18 cellular contexts compared by ENCODE assay signal in the genomic region with DNA sequence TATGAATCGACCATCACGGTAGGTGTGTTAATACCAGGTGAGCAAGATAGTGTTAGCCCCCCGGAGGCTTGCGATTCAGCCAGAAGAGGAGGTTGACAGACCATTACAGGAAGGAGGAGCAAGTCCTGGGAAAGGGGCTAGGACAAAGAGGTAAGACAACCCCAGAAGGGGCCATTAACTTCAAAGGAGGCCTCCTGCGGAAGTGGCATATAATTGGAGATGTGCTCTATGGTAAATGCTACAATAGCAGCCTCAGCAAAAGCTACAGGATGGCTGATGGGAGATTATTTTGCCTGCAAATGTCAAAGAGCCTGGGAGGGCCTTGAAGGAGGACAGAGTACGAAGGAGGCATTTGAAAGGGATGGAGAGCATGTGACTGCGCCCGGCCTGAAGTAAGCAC.
"Had no signal": no experiment of that assay in that cellular context is flagged by ENCODE, and none has a peak within 500 bp of the region (broad histone marks: within the 10 kb centered on the region; RNA-seq: fewer than 3 reads in every experiment).

No MANE protein-coding gene starts in this region.

- ATAC-seq: activated CD4-positive, CD25-positive, alpha-beta regulatory T cell treated with anti-CD3 and anti-CD28 coated beads, Interleukin-2, amount 50 U/mL, for 24 hours; activated naive CD8-positive, alpha-beta T cell treated with anti-CD3 and anti-CD28 coated beads, Interleukin-2, amount 50 U/mL, for 24 hours; foreskin keratinocyte; stimulated activated effector memory CD8-positive, alpha-beta T cell treated with anti-CD3 and anti-CD28 coated beads, Interleukin-12 subunit alpha, Interleukin-12 subunit beta, amount 100 ng/mL, for 72 hours had no signal

- H3K36me3 Mint-ChIP-seq: mesothelial cell of epicardium; stimulated activated effector memory CD8-positive, alpha-beta T cell treated with anti-CD3 and anti-CD28 coated beads, Interleukin-12 subunit alpha, Interleukin-12 subunit beta, amount 100 ng/mL, for 72 hours had no signal

- H3K4me3 Mint-ChIP-seq: activated naive CD4-positive, alpha-beta T cell treated with anti-CD3 and anti-CD28 coated beads for 36 hours; activated naive CD8-positive, alpha-beta T cell treated with anti-CD3 and anti-CD28 coated beads, Interleukin-2, amount 50 U/mL, for 24 hours; dendritic cell treated with granulocyte-macrophage colony-stimulating factor and Interleukin-4, amounts not matched to agents 40 ng/mL and 50 ng/mL, for 4 days; mesothelial cell of epicardium; stimulated activated effector memory CD8-positive, alpha-beta T cell treated with anti-CD3 and anti-CD28 coated beads, Interleukin-12 subunit alpha, Interleukin-12 subunit beta, amount 100 ng/mL, for 72 hours had no signal

- DNase-seq: activated CD4-positive, alpha-beta T cell treated with anti-CD3 and anti-CD28 coated beads, Interleukin-2, amount 50 U/mL, for 4 hours; activated naive CD4-positive, alpha-beta T cell treated with anti-CD3 and anti-CD28 coated beads for 36 hours; activated naive CD8-positive, alpha-beta T cell treated with anti-CD3 and anti-CD28 coated beads, Interleukin-2, amount 50 U/mL, for 24 hours; activated T-cell treated with anti-CD3 and anti-CD28 coated beads for 4 hours; aorta; cerebellar nuclear complex; effector memory CD4-positive, alpha-beta T cell; foreskin keratinocyte; kidney; sigmoid colon; stimulated activated CD4-positive, alpha-beta T cell treated with anti-CD3 and anti-CD28 coated beads, Interleukin-2, amount 100 ng/mL, for 24 hours had no signal

- H3K4me3 ChIP-seq: breast epithelium, sigmoid colon, thoracic aorta had no signal

- H3K9ac ChIP-seq: parathyroid adenoma had no signal

- H3K36me3 ChIP-seq: breast epithelium, sigmoid colon, thoracic aorta had no signal

- H3K4me1 Mint-ChIP-seq: activated naive CD8-positive, alpha-beta T cell treated with anti-CD3 and anti-CD28 coated beads, Interleukin-2, amount 50 U/mL, for 24 hours; mesothelial cell of epicardium; stimulated activated effector memory CD8-positive, alpha-beta T cell treated with anti-CD3 and anti-CD28 coated beads, Interleukin-12 subunit alpha, Interleukin-12 subunit beta, amount 100 ng/mL, for 72 hours had no signal

- H3K27ac Mint-ChIP-seq: activated naive CD4-positive, alpha-beta T cell treated with anti-CD3 and anti-CD28 coated beads for 36 hours; activated naive CD8-positive, alpha-beta T cell treated with anti-CD3 and anti-CD28 coated beads, Interleukin-2, amount 50 U/mL, for 24 hours; mesothelial cell of epicardium; stimulated activated effector memory CD8-positive, alpha-beta T cell treated with anti-CD3 and anti-CD28 coated beads, Interleukin-12 subunit alpha, Interleukin-12 subunit beta, amount 100 ng/mL, for 72 hours had no signal

- H3K9me3 Mint-ChIP-seq: activated naive CD4-positive, alpha-beta T cell treated with anti-CD3 and anti-CD28 coated beads for 36 hours; activated naive CD8-positive, alpha-beta T cell treated with anti-CD3 and anti-CD28 coated beads, Interleukin-2, amount 50 U/mL, for 24 hours; dendritic cell treated with granulocyte-macrophage colony-stimulating factor and Interleukin-4, amounts not matched to agents 40 ng/mL and 50 ng/mL, for 4 days; stimulated activated effector memory CD8-positive, alpha-beta T cell treated with anti-CD3 and anti-CD28 coated beads, Interleukin-12 subunit alpha, Interleukin-12 subunit beta, amount 100 ng/mL, for 72 hours had no signal

- H3K9me3 ChIP-seq: breast epithelium, sigmoid colon, thoracic aorta had no signal

- H3K27me3 ChIP-seq: breast epithelium, foreskin keratinocyte, sigmoid colon had no signal

- H3K27ac ChIP-seq: breast epithelium, foreskin keratinocyte, sigmoid colon, thoracic aorta had no signal

- H3K27me3 Mint-ChIP-seq: activated naive CD8-positive, alpha-beta T cell treated with anti-CD3 and anti-CD28 coated beads, Interleukin-2, amount 50 U/mL, for 24 hours; dendritic cell treated with granulocyte-macrophage colony-stimulating factor and Interleukin-4, amounts not matched to agents 40 ng/mL and 50 ng/mL, for 4 days had no signal
